Comparison of ENCODE assay signal across 1 cellular context in genomic region chr2:86562485-86562890, GRCh38.
TF ChIP-seq lines count a peak whose summit lies in the region.

No MANE protein-coding gene starts in this region.

TF ChIP-seq in K562, 482 proteins besides CTCF, POLR2A, EP300 and RAD21 (continued from another document):
- TF ChIP-seq ARID4B (CRISPR knock-in tag; IDR thresholded peaks at IDR 0.05): 0 out of 2 replicates have a peak, but pooled peaks have one; percentile 25
- TF ChIP-seq ZNF407 (IDR thresholded peaks at IDR 0.05; ENCODE audit: low read depth): peak; percentile 86
- peak; percentile 52; the same call in 1 of the 2 replicates for TF ChIP-seq PHF8 (IDR thresholded peaks at IDR 0.05; ENCODE audit: borderline replicate concordance, low read length)
- TF ChIP-seq SP1 (CRISPR knock-in tag; IDR thresholded peaks at IDR 0.05): peak; percentile 6; the same call in 1 of the 2 replicates
- TF ChIP-seq CTCFL (IDR thresholded peaks at IDR 0.05; ENCODE audit: borderline replicate concordance, insufficient read depth, low read depth, low read length, poor library complexity, severe bottlenecking): no peak
- TF ChIP-seq NKRF (IDR thresholded peaks at IDR 0.05; ENCODE audit: borderline replicate concordance): 0 out of 2 replicates have a peak, but pooled peaks have one; percentile 15
- no peak for TF ChIP-seq ZNF766 (CRISPR knock-in tag; conservative IDR thresholded peaks at IDR 0.05)
- peak; percentile 11 for TF ChIP-seq KDM5B (IDR thresholded peaks at IDR 0.05; ENCODE audit: insufficient replicate concordance, low read depth, low read length)
